Comparison of ENCODE assay signal across 20 cellular contexts in the genomic region with DNA sequence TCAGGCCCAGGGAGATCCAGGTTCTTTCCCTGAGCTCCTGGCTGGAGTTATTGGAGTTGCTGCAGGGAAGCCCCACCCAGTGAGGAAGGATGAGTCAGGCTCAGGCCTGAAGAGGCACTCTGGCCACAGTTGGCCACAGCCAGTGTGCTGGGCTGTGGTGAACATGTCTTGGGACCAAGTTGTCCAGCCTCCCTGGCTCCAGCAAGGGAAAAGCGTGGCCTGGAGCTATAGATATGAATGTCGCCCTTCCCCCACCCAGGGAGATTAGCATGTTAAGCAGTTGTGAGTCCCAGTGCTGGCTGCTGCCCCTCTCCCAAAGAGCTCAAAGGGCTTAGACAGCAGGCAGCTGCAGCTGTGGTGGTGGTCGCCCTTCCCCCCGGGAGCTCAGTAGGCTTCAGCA.
DNase-seq lines count a peak whose midpoint lies in the region; ATAC-seq and TF ChIP-seq lines count a peak whose summit lies in the region.
"Had no signal": no experiment of that assay in that cellular context is flagged by ENCODE, and none has a peak within 500 bp of the region (broad histone marks: within the 10 kb centered on the region; RNA-seq: fewer than 3 reads in every experiment).

No MANE protein-coding gene starts in this region.

- no peaks in the 10 kb centered on the region for H3K9me3 ChIP-seq in BE2C

- H3K4me1 ChIP-seq in BE2C, result no peaks in the 10 kb centered on the region

- H3K27me3 ChIP-seq in BE2C, result no peaks in the 10 kb centered on the region

- ATAC-seq in GM21526 (IDR thresholded peaks at IDR 0.05; ENCODE audit: low FRiP score, unreplicated experiment), result no peak
- ATAC-seq in activated CD4-positive, CD25-positive, alpha-beta regulatory T cell treated with anti-CD3 and anti-CD28 coated beads, Interleukin-2, amount 50 U/mL, for 24 hours, result no peak
- ATAC-seq: Panc1, Right ventricle myocardium inferior, T-cell had no signal

- no peaks in the 10 kb centered on the region for H3K36me3 ChIP-seq in BE2C

- DNase-seq in BE2C, result peak; percentile 26
- DNase-seq in H4 (ENCODE audit: low spot score), result peak; percentile 2
- peak; percentile 16 for DNase-seq in T1000 (lab: John Stamatoyannopoulos, UW)
- peak; percentile 48 for DNase-seq in epithelial cell of esophagus (ENCODE audit: low read depth)
- no peak for DNase-seq in GF-D8 (lab: John Stamatoyannopoulos, UW)
- DNase-seq in NCI-H1417 treated with DMSO at 0.1 percent for 48 hours (lab: John Stamatoyannopoulos, UW), result no peak
- DNase-seq: C1 segment of cervical spinal cord, HFFc6, IMR-90, Karpas-422, NCI-H1930, NCI-H2171, NCI-H510A, NCI-H774, T-cell had no signal

- TF ChIP-seq CTCF in BE2C (IDR thresholded peaks at IDR 0.05; ENCODE audit: low read depth, low read length), result no peak
- no peak for TF ChIP-seq CTCF in epithelial cell of esophagus (IDR thresholded peaks at IDR 0.05; ENCODE audit: insufficient read depth, low read depth, low read length, missing control alignments)

- H3K4me3 ChIP-seq in BE2C (ENCODE audit: low read depth, low read length), result no peak overlapping the region
- no peak overlapping the region for H3K4me3 ChIP-seq in epithelial cell of esophagus (ENCODE audit: low read length)
- H3K4me3 ChIP-seq: SK-N-MC had no signal

Comparison
In these comparisons a context has a peak if more than half of its experiments do, and no peak if none do; other contexts are left out.
1. DNase-seq: peak in BE2C (single experiment), H4 (single experiment), T1000 (single experiment) and epithelial cell of esophagus (single experiment); none in GF-D8 (single experiment) and NCI-H1417 treated with DMSO at 0.1 percent for 48 hours (single experiment).